21 cellular contexts compared by ENCODE assay signal in genomic region chr4:41079871-41080565, GRCh38.
DNase-seq lines count a peak whose midpoint lies in the region; ATAC-seq and TF ChIP-seq lines count a peak whose summit lies in the region.
"Had no signal": no experiment of that assay in that cellular context is flagged by ENCODE, and none has a peak within 500 bp of the region (broad histone marks: within the 10 kb centered on the region; RNA-seq: fewer than 3 reads in every experiment).

No MANE protein-coding gene starts in this region.

- H3K27ac ChIP-seq in KMS-11, result peak overlapping the region; percentile 83
- H3K27ac ChIP-seq: SJSA1 had no signal

- CTCF ChIA-PET in WTC11 (lab: Charles Lee), result interaction anchor here (0.5 to 0.9 kb wide), 3 partner anchors 127 to 799 kb away, joined by 3 to 6 read pairs (median 4); no protein-coding TSS in a partner anchor

- no peaks in the 10 kb centered on the region for H3K9me3 Mint-ChIP-seq in WTC11
- H3K9me3 Mint-ChIP-seq: CD4-positive, alpha-beta T cell; H9 had no signal

- peak overlapping the region; percentile 27; the same call in 1 of the 2 replicates for H3K9ac ChIP-seq in KMS-11

- peak overlapping the region; percentile 82 for H3K4me2 ChIP-seq in KMS-11

- peak overlapping the region; percentile 40; the same call in 1 of the 2 replicates for H2AFZ ChIP-seq in KMS-11 (ENCODE audit: low read depth)

- DNase-seq in WTC11 (ENCODE audit: low spot score) (no peak), inferior parietal cortex (ENCODE audit: extremely low spot score) (peak; percentile 58), putamen (ENCODE audit: low spot score) (peak; percentile 68), activated T-cell treated with anti-CD3 and anti-CD28 coated beads for 4 hours (no peak), mesenteric fat pad (ENCODE audit: low spot score) (no peak)
- DNase-seq: ACHN; Calu3; CD4-positive, alpha-beta T cell; DMS53; H9; NCI-H1048; NCI-H1694 treated with DMSO at 0.1 percent for 48 hours; NCI-H446; NCI-H748 treated with DMSO at 0.1 percent for 48 hours; OCI-M1 had no signal

- H3K36me3 ChIP-seq in KMS-11 (ENCODE audit: insufficient read depth), result no peaks in the 10 kb centered on the region
- H3K36me3 ChIP-seq: SJSA1 had no signal

- H3K4me1 ChIP-seq in KMS-11 (ENCODE audit: low read depth, poor library complexity, severe bottlenecking), result peaks cover 23% of the 10 kb centered on the region
- H3K4me1 ChIP-seq: SJSA1 had no signal

- TF ChIP-seq CTCF in KMS-11 (conservative IDR thresholded peaks at IDR 0.05; ENCODE audit: low read depth, low read length) (no peak), WTC11 (IDR thresholded peaks at IDR 0.05) (no peak)

- H3K4me1 Mint-ChIP-seq in WTC11, result peaks cover 9% of the 10 kb centered on the region
- H3K4me1 Mint-ChIP-seq: B cell had no signal

- no peaks in the 10 kb centered on the region for H4K20me1 ChIP-seq in KMS-11 (ENCODE audit: insufficient read depth)

- no peaks in the 10 kb centered on the region for H3K36me3 Mint-ChIP-seq in WTC11

- no peaks in the 10 kb centered on the region for H3K27me3 Mint-ChIP-seq in WTC11 (ENCODE audit: low read depth)

- H3K27me3 ChIP-seq in KMS-11 (ENCODE audit: insufficient read depth, low read depth), result no peaks in the 10 kb centered on the region
- H3K27me3 ChIP-seq: SJSA1 had no signal

- no peak for ATAC-seq in WTC11
- ATAC-seq in GM21717 (IDR thresholded peaks at IDR 0.05; ENCODE audit: unreplicated experiment), result no peak
- no peak for ATAC-seq in HG03045 (IDR thresholded peaks at IDR 0.05; ENCODE audit: unreplicated experiment)
- ATAC-seq: K562 had no signal

- H3K27ac Mint-ChIP-seq in WTC11, result peak overlapping the region; percentile 51; the same call in 1 of the 2 replicates
- H3K27ac Mint-ChIP-seq: B cell; CD4-positive, alpha-beta T cell had no signal

- peak overlapping the region; percentile 4 for H3K4me3 ChIP-seq in KMS-11 (IDR thresholded peaks at IDR 0.05; ENCODE audit: insufficient read depth, low read depth, low read length)
- H3K4me3 ChIP-seq: K562, SJSA1 had no signal

- no peak overlapping the region for H3K4me3 Mint-ChIP-seq in WTC11
- H3K4me3 Mint-ChIP-seq: B cell; CD4-positive, alpha-beta T cell; H9 had no signal

- H3K79me2 ChIP-seq in KMS-11 (ENCODE audit: insufficient read depth, low read depth), result no peaks in the 10 kb centered on the region

- POLR2A ChIA-PET in WTC11 (lab: Charles Lee), result no interaction called here

TF ChIP-seq in WTC11, 78 proteins besides CTCF, POLR2A, EP300 and RAD21:
- TF ChIP-seq CREB1 (CRISPR knock-in tag; IDR thresholded peaks at IDR 0.05), result no peak
- no peak for TF ChIP-seq ATF1 (CRISPR knock-in tag; IDR thresholded peaks at IDR 0.05)

Comparison
In these comparisons a context has a peak if more than half of its experiments do, and no peak if none do; other contexts are left out.
1. DNase-seq: peak in inferior parietal cortex (single experiment) and putamen (single experiment); none in WTC11 (single experiment), activated T-cell treated with anti-CD3 and anti-CD28 coated beads for 4 hours (single experiment) and mesenteric fat pad (single experiment).